ENCODE assay signal across 16 cellular contexts in genomic region chr17:73950515-73950914, GRCh38.
A peak's percentile ranks its signal among the peaks of the same experiment; 100 is the strongest.
DNase-seq lines count a peak whose midpoint lies in the region; ATAC-seq, FAIRE-seq and TF ChIP-seq lines count a peak whose summit lies in the region.
"Had no signal": no experiment of that assay in that cellular context is flagged by ENCODE, and none has a peak within 500 bp of the region (broad histone marks: within the 10 kb centered on the region; RNA-seq: fewer than 3 reads in every experiment).

No MANE protein-coding gene starts in this region.

- H3K14ac ChIP-seq in H9 (ENCODE audit: insufficient read depth, low read length), result no peak overlapping the region

- H3K27ac Mint-ChIP-seq in H9, result no peak overlapping the region
- H3K27ac Mint-ChIP-seq: CD4-positive, CD25-positive, alpha-beta regulatory T cell had no signal

- no peak overlapping the region for H2BK15ac ChIP-seq in H9 (ENCODE audit: low read depth, low read length)

- no peaks in the 10 kb centered on the region; a peak in 1 of 7 replicates for H3K36me3 Mint-ChIP-seq in H9 (ENCODE audit: insufficient read depth in 1 of 3, low read depth in 3 of 3)
- H3K36me3 Mint-ChIP-seq: CD4-positive, CD25-positive, alpha-beta regulatory T cell had no signal

- no peak overlapping the region for H2BK20ac ChIP-seq in H9 (ENCODE audit: low read depth, low read length, poor library complexity, severe bottlenecking)

- H3K9ac ChIP-seq in H9 (ENCODE audit: extremely low read depth, insufficient read length, low read length), result no peak overlapping the region

- H3K27ac ChIP-seq in H9 (ENCODE audit: insufficient read length, low read depth, low read length), result no peak overlapping the region

- no peak overlapping the region for H3K4ac ChIP-seq in H9 (ENCODE audit: low read depth, low read length)

- peaks cover 6 to 11% of the 10 kb centered on the region in 2 experiments for H3K4me1 Mint-ChIP-seq in H9

- H2BK5ac ChIP-seq in H9 (ENCODE audit: insufficient read length, low read length), result no peak overlapping the region

- H3K4me1 ChIP-seq in H9 (ENCODE audit: insufficient read depth, low read length), result no peaks in the 10 kb centered on the region

- H2BK12ac ChIP-seq in H9 (ENCODE audit: insufficient read length, low read depth, low read length), result no peak overlapping the region

- H3K9me3 Mint-ChIP-seq in H9, result no peaks in the 10 kb centered on the region; a peak in 1 of 5 replicates
- H3K9me3 Mint-ChIP-seq: CD4-positive, CD25-positive, alpha-beta regulatory T cell had no signal

- DNase-seq in NCI-H2227 (lab: John Stamatoyannopoulos, UW; ENCODE audit: unreplicated experiment) (peak; percentile 21), NCI-H2227 treated with DMSO at 0.1 percent for 48 hours (lab: John Stamatoyannopoulos, UW) (no peak), H9 (peak; percentile 56), bronchial epithelial cell (ENCODE audit: low read depth) (no peak), mesenteric fat pad (ENCODE audit: low spot score) (peak; percentile 49), NCI-H226 (no peak), NCI-H1694 (lab: John Stamatoyannopoulos, UW) (no peak)
- DNase-seq: CD4-positive, CD25-positive, alpha-beta regulatory T cell; GF-D8; IMR-90; NCI-H2081; NCI-H510A; NK-92 treated with Interleukin-12 subunit alpha and Interleukin-12 subunit beta, amount 100 ng/mL, for 24 hours; PC-3; T-helper 1 cell had no signal

- peaks cover 11% of the 10 kb centered on the region for H3K23me2 ChIP-seq in H9 (ENCODE audit: insufficient read length, low read depth, low read length, poor library complexity, severe bottlenecking)

- H3K18ac ChIP-seq in H9 (ENCODE audit: insufficient read length, low read depth, low read length), result no peak overlapping the region

- FAIRE-seq in bronchial epithelial cell (lab: Jason Lieb, UNC), result peak; percentile 50

- H2AK5ac ChIP-seq in H9 (ENCODE audit: insufficient read length, low read length), result no peak overlapping the region

- H3K4me3 Mint-ChIP-seq in H9, result no peak overlapping the region
- H3K4me3 Mint-ChIP-seq: CD4-positive, CD25-positive, alpha-beta regulatory T cell had no signal

- no peak overlapping the region for H3K4me3 ChIP-seq in bronchial epithelial cell (ENCODE audit: low read depth, low read length)

- H3K36me3 ChIP-seq in bronchial epithelial cell (ENCODE audit: control insufficient read depth, insufficient read depth, low read length), result no peaks in the 10 kb centered on the region

- peaks cover 63% of the 10 kb centered on the region for H3K27me3 Mint-ChIP-seq in H9 (ENCODE audit: low read depth)

- WGBS in H9 (ENCODE audit: extremely low coverage, insufficient read length, low lambda C conversion rate), result no CpG with 5 or more reads among the region's 9 CpGs

- H4K5ac ChIP-seq in H9 (ENCODE audit: insufficient read length, low read depth, low read length), result no peak overlapping the region

- no peak overlapping the region for H2AFZ ChIP-seq in H9 (ENCODE audit: low read length)

- no peak overlapping the region for H3T11ph ChIP-seq in H9 (ENCODE audit: low read length)

- peak; percentile 40 for TF ChIP-seq CTCF in H9 (conservative IDR thresholded peaks at IDR 0.05)
- no peak for TF ChIP-seq CTCF in bronchial epithelial cell (IDR thresholded peaks at IDR 0.05; ENCODE audit: insufficient read depth, low read length, severe bottlenecking)

- no peaks in the 10 kb centered on the region for H3K79me2 ChIP-seq in H9 (ENCODE audit: insufficient read depth, low read length)

- H4K8ac ChIP-seq in H9 (replicated peaks; ENCODE audit: insufficient read length, low read depth, low read length), result no peak overlapping the region

- no peaks in the 10 kb centered on the region for H4K20me1 ChIP-seq in H9 (ENCODE audit: control insufficient read depth, insufficient read depth, insufficient read length)

- no peak overlapping the region for H3K23ac ChIP-seq in H9 (ENCODE audit: insufficient read length, low read depth, low read length)

- no peak overlapping the region for H2BK120ac ChIP-seq in H9 (ENCODE audit: low read depth, low read length, poor library complexity, severe bottlenecking)

- no peak overlapping the region for H3K4me2 ChIP-seq in H9 (ENCODE audit: insufficient read depth, insufficient read length, low read length)

- H3K79me1 ChIP-seq in H9 (ENCODE audit: insufficient read depth, low read depth, low read length, poor library complexity, severe bottlenecking), result no peaks in the 10 kb centered on the region

- H3K27me3 ChIP-seq in H9 (ENCODE audit: insufficient read depth, low read length) (peaks cover 5% of the 10 kb centered on the region; the same call in 1 of the 2 replicates), bronchial epithelial cell (ENCODE audit: control insufficient read depth, insufficient read depth, low read length) (peaks cover 5% of the 10 kb centered on the region)

- no peaks in the 10 kb centered on the region for H3K9me3 ChIP-seq in H9 (ENCODE audit: control insufficient read depth, low read depth, low read length)

- ATAC-seq in HG02678 (IDR thresholded peaks at IDR 0.05; ENCODE audit: unreplicated experiment), result no peak
- ATAC-seq: PC-3 had no signal

- no peak overlapping the region for H3K56ac ChIP-seq in H9 (ENCODE audit: insufficient read length, low read depth, low read length)

- H4K91ac ChIP-seq in H9 (ENCODE audit: insufficient read length, low read depth, low read length), result no peak overlapping the region

Comparison
In these comparisons a context has a peak if more than half of its experiments do, and no peak if none do; other contexts are left out.
1. DNase-seq: peak in NCI-H2227 (single experiment), H9 (single experiment) and mesenteric fat pad (single experiment); none in NCI-H2227 treated with DMSO at 0.1 percent for 48 hours (single experiment), bronchial epithelial cell (single experiment), NCI-H226 (single experiment) and NCI-H1694 (single experiment).